13 cellular contexts compared by ENCODE assay signal in genomic region chr14:50928002-50928635, GRCh38. TPM values are rescaled to one million over a fixed set of nuclear protein-coding genes. Genes with fewer than 3 reads are reported as not detected.
DNase-seq lines count a peak whose midpoint lies in the region; ATAC-seq, FAIRE-seq and TF ChIP-seq lines count a peak whose summit lies in the region.
"Had no signal": no experiment of that assay in that cellular context is flagged by ENCODE, and none has a peak within 500 bp of the region (broad histone marks: within the 10 kb centered on the region; RNA-seq: fewer than 3 reads in every experiment).

No MANE protein-coding gene starts in this region.

- no peak for FAIRE-seq in HepG2 (lab: Jason Lieb, UNC)

- no TSS peak for BruUV-seq in HepG2 (replicated peaks; lab: Mats Ljungman, UMichigan)

- no peaks in the 10 kb centered on the region for H3K79me2 ChIP-seq in HepG2 (ENCODE audit: insufficient read depth, low read length)

- no peaks in the 10 kb centered on the region for H4K20me1 ChIP-seq in HepG2 (ENCODE audit: insufficient read depth, low read length)

- 65 to 88% (median 67%) methylated on average over 6 of the region's 6 CpGs for WGBS in adipose tissue, 3 donors
- WGBS in HepG2 (ENCODE audit: low lambda C conversion rate): 95% methylated on average over 6 of the region's 6 CpGs

- TF ChIP-seq CTCF in AG10803 (conservative IDR thresholded peaks at IDR 0.05; ENCODE audit: low read length) (no peak), HepG2 (CRISPR knock-in tag; IDR thresholded peaks at IDR 0.05) (no peak)

- no peaks in the 10 kb centered on the region for H3K9me3 ChIP-seq in HepG2 (ENCODE audit: low read length)
- H3K9me3 ChIP-seq: thyroid gland had no signal

- ATAC-seq in HG02885 (IDR thresholded peaks at IDR 0.05; ENCODE audit: poor library complexity, unreplicated experiment) (peak; percentile 97), HepG2 (no peak)
- ATAC-seq: left colon, T-cell had no signal

- no peak overlapping the region for H2AFZ ChIP-seq in HepG2 (ENCODE audit: low read length)

- no peak for TF ChIP-seq POLR2A in HepG2 (IDR thresholded peaks at IDR 0.05; ENCODE audit: insufficient read depth in 1 of 2, low read depth in 2 of 2, low read length in 2 of 2)

- no peaks in the 10 kb centered on the region for H3K27me3 ChIP-seq in HepG2 (ENCODE audit: control insufficient read depth in 1 of 2, insufficient read depth in 2 of 2, low read length in 2 of 2)
- H3K27me3 ChIP-seq: thyroid gland had no signal

- in situ Hi-C loops in HepG2 (cut with HindIII; ENCODE audit: extremely low pct_ligation_motif_present, low pct_unique_long_range_greater_than_20kb): no loop called here

- H3K9ac ChIP-seq in HepG2 (ENCODE audit: insufficient read depth, low read depth, low read length): no peak overlapping the region

- no peak for TF ChIP-seq RAD21 in HepG2 (CRISPR knock-in tag; IDR thresholded peaks at IDR 0.05)

- peaks cover 24 to 52% of the 10 kb centered on the region in 2 experiments for H3K36me3 ChIP-seq in HepG2 (replicated peaks in 1 of 2; ENCODE audit: control insufficient read depth in 1 of 2, insufficient read depth in 2 of 2, low read length in 2 of 2)

- CTCF ChIA-PET in HepG2 (lab: Yijun Ruan, JAX; ENCODE audit: low intra/inter-chr PET ratio, low total read pairs): no interaction called here

- H3K27ac ChIP-seq in adipose tissue (ENCODE audit: low read depth, low read length): peak overlapping the region; percentile 62
- no peak overlapping the region for H3K27ac ChIP-seq in HepG2 (ENCODE audit: extremely low read length, insufficient read depth, low read length)
- H3K27ac ChIP-seq: thyroid gland had no signal

- H3K4me1 ChIP-seq in HepG2 (ENCODE audit: insufficient read depth, low read length): peaks cover 18% of the 10 kb centered on the region
- H3K4me1 ChIP-seq: thyroid gland had no signal

- peak; percentile 81 for DNase-seq in AG10803 (ENCODE audit: low read depth)
- no peak for DNase-seq in HepG2 (ENCODE audit: low spot score)
- no peak for DNase-seq in DMS153 treated with DMSO at 0.1 percent for 48 hours (lab: John Stamatoyannopoulos, UW; ENCODE audit: unreplicated experiment)
- DNase-seq in activated T-cell treated with anti-CD3 and anti-CD28 coated beads, Interleukin-2, amount 50 U/mL, for 1 hour: no peak
- no peak for DNase-seq in retina
- no peak for DNase-seq in inferior parietal cortex (ENCODE audit: extremely low spot score)
- DNase-seq: activated T-cell treated with anti-CD3 and anti-CD28 coated beads, Interleukin-2, amount 50 U/mL, for 48 hours; NCI-H146; T-cell; thyroid gland had no signal

- H3K4me3 ChIP-seq in AG10803 (ENCODE audit: low read length): no peak overlapping the region
- no peak overlapping the region for H3K4me3 ChIP-seq in HepG2 (replicated peaks in 1 of 3; ENCODE audit: insufficient read depth in 1 of 3, low read depth in 2 of 3, low read length in 3 of 3)
- H3K4me3 ChIP-seq: thyroid gland had no signal

- no peak overlapping the region for H3K4me2 ChIP-seq in HepG2 (ENCODE audit: low read depth, low read length)

- intact Hi-C loops in HepG2 (cut with micrococcal nuclease; ENCODE audit: unreplicated experiment): no loop called here

- no peak for TF ChIP-seq EP300 in HepG2 (IDR thresholded peaks at IDR 0.05; ENCODE audit: low read depth in 2 of 2, low read length in 2 of 2)
- TF ChIP-seq EP300 in HepG2 (CRISPR knock-in tag; IDR thresholded peaks at IDR 0.05; ENCODE audit: borderline replicate concordance): no peak

- POLR2A ChIA-PET in HepG2 (lab: Yijun Ruan, JAX): interaction anchor here (1.8 kb wide), 1 partner anchor 16 kb away, joined by 6 read pairs; the partner anchor contains the start of gene PYGL

TF ChIP-seq in HepG2, 621 proteins besides CTCF, POLR2A, EP300 and RAD21:
- TF ChIP-seq RNF2 (conservative IDR thresholded peaks at IDR 0.05; ENCODE audit: low read depth) (no peak), CEBPB (IDR thresholded peaks at IDR 0.05; ENCODE audit: borderline replicate concordance, low read depth, low read length) (peak; percentile 86), CEBPG (CRISPR knock-in tag; IDR thresholded peaks at IDR 0.05) (peak; percentile 45)
TF ChIP-seq in HepG2: peak in this region for 2.

RNA-seq across cellular contexts. Expression of gene PYGL, which starts 16.2 kb away (rescaled TPM):
- 100 to 1,000 TPM in 1 of 3 donors, 10 to 100 TPM in 2; 17.7 to 147 (median 95.5) TPM for polyA plus RNA-seq in adipose tissue
- 110 and 138 TPM in 2 replicates for total RNA-seq in HepG2 (2016; rRNA removed; fragmentation: Illumina TruSeq; extraction: Trizol)
- 24.2 and 25.1 TPM in 2 replicates for total RNA-seq in HepG2 (2016; cell fraction: cytosol; rRNA removed; fragmentation: Illumina TruSeq; extraction: Trizol; ENCODE audit: low read depth)
- 104 and 122 TPM in 2 replicates for total RNA-seq in HepG2 (2016; cell fraction: insoluble cytoplasmic fraction; rRNA removed; fragmentation: Illumina TruSeq; extraction: Trizol)
- 42.2 and 48.9 TPM in 2 replicates for total RNA-seq in HepG2 (2016; cell fraction: membrane; rRNA removed; fragmentation: Illumina TruSeq; extraction: Trizol)
- 69.1 and 77.8 TPM in 2 replicates for total RNA-seq in HepG2 (2016; cell fraction: nucleus; rRNA removed; fragmentation: Illumina TruSeq; extraction: Trizol)
- 93.4 and 98.4 TPM in 2 replicates for polyA plus RNA-seq in HepG2 (2011; rRNA removed)
- 56.3 and 63.7 TPM in 2 replicates for polyA plus RNA-seq in HepG2 (2011; cell fraction: cytosol; rRNA removed)
- polyA plus RNA-seq in HepG2 (2011; cell fraction: nucleus; rRNA removed): 149 and 157 TPM in 2 replicates
- 83.7 and 96.3 TPM in 2 replicates for polyA plus RNA-seq in HepG2 (2012)
- 8.8 and 10.5 TPM in 2 replicates for polyA plus RNA-seq in HepG2 (2016; cell fraction: cytosol; fragmentation: Illumina TruSeq; extraction: Trizol; ENCODE audit: low read depth)
- polyA plus RNA-seq in HepG2 (2016; cell fraction: insoluble cytoplasmic fraction; fragmentation: Illumina TruSeq; extraction: Trizol; ENCODE audit: low read depth): 95.4 and 102 TPM in 2 replicates
- 16.6 and 19.8 TPM in 2 replicates for polyA plus RNA-seq in HepG2 (2016; cell fraction: membrane; fragmentation: Illumina TruSeq; extraction: Trizol; ENCODE audit: low read depth)
- 103 and 119 TPM in 2 replicates for polyA plus RNA-seq in HepG2 (2016; cell fraction: nucleus; fragmentation: Illumina TruSeq; extraction: Trizol; ENCODE audit: insufficient read depth, low read depth)
- 42.1 and 79.4 TPM in 2 replicates for polyA minus RNA-seq in HepG2 (2011; rRNA and poly(A)+ RNA removed; ENCODE audit: low replicate concordance)
- 85.3 and 93.5 TPM in 2 replicates for polyA minus RNA-seq in HepG2 (2011; cell fraction: cytosol; rRNA and poly(A)+ RNA removed)
- 147 and 159 TPM in 2 replicates for polyA minus RNA-seq in HepG2 (2011; cell fraction: nucleus; rRNA and poly(A)+ RNA removed)

RNA-seq across cellular contexts. Expression of gene ABHD12B, which starts 56.3 kb away (rescaled TPM):
- polyA plus RNA-seq in adipose tissue (under 1 TPM in 1 of 3 donors, not detected in 2; 0.16 TPM), HepG2 (2011; rRNA removed) (not detected in 2 replicates)
- not detected in 2 replicates for total RNA-seq in HepG2 (2016; rRNA removed; fragmentation: Illumina TruSeq; extraction: Trizol)
- not detected in 2 replicates for total RNA-seq in HepG2 (2016; cell fraction: cytosol; rRNA removed; fragmentation: Illumina TruSeq; extraction: Trizol; ENCODE audit: low read depth)
- total RNA-seq in HepG2 (2016; cell fraction: insoluble cytoplasmic fraction; rRNA removed; fragmentation: Illumina TruSeq; extraction: Trizol): not detected in 2 replicates
- total RNA-seq in HepG2 (2016; cell fraction: membrane; rRNA removed; fragmentation: Illumina TruSeq; extraction: Trizol): not detected in 2 replicates
- total RNA-seq in HepG2 (2016; cell fraction: nucleus; rRNA removed; fragmentation: Illumina TruSeq; extraction: Trizol): not detected in 2 replicates
- polyA plus RNA-seq in HepG2 (2011; cell fraction: cytosol; rRNA removed): not detected in 2 replicates
- not detected in 2 replicates for polyA plus RNA-seq in HepG2 (2011; cell fraction: nucleus; rRNA removed)
- polyA plus RNA-seq in HepG2 (2012): 0.19 and 0.42 TPM in 2 replicates
- polyA plus RNA-seq in HepG2 (2016; cell fraction: cytosol; fragmentation: Illumina TruSeq; extraction: Trizol; ENCODE audit: low read depth): not detected in 2 replicates
- not detected in 2 replicates for polyA plus RNA-seq in HepG2 (2016; cell fraction: insoluble cytoplasmic fraction; fragmentation: Illumina TruSeq; extraction: Trizol; ENCODE audit: low read depth)
- polyA plus RNA-seq in HepG2 (2016; cell fraction: membrane; fragmentation: Illumina TruSeq; extraction: Trizol; ENCODE audit: low read depth): not detected in 2 replicates
- not detected in 2 replicates for polyA plus RNA-seq in HepG2 (2016; cell fraction: nucleus; fragmentation: Illumina TruSeq; extraction: Trizol; ENCODE audit: insufficient read depth, low read depth)
- polyA minus RNA-seq in HepG2 (2011; rRNA and poly(A)+ RNA removed; ENCODE audit: low replicate concordance): not detected in 2 replicates
- polyA minus RNA-seq in HepG2 (2011; cell fraction: cytosol; rRNA and poly(A)+ RNA removed): not detected in 2 replicates
- polyA minus RNA-seq in HepG2 (2011; cell fraction: nucleus; rRNA and poly(A)+ RNA removed): not detected in 2 replicates
- total RNA-seq: T-cell had no signal
